ENCODE assay signal across 8 cellular contexts in genomic region chr4:10019521-10020051, GRCh38. TPM values are rescaled to one million over a fixed set of nuclear protein-coding genes. Genes with fewer than 3 reads are reported as not detected.
A peak's percentile ranks its signal among the peaks of the same experiment; 100 is the strongest.
DNase-seq lines count a peak whose midpoint lies in the region; ATAC-seq and TF ChIP-seq lines count a peak whose summit lies in the region.

No MANE protein-coding gene starts in this region.

- H3K4me3 ChIP-seq in OCI-LY3 (ENCODE audit: low read length) (peak overlapping the region; percentile 88), epithelial cell of proximal tubule (ENCODE audit: low read depth, low read length) (peak overlapping the region; percentile 79), neural progenitor cell (no peak overlapping the region)

- no peak for TF ChIP-seq CTCF in CD4-positive, alpha-beta T cell (IDR thresholded peaks at IDR 0.05)
- no peak for TF ChIP-seq CTCF in OCI-LY3 (IDR thresholded peaks at IDR 0.05; ENCODE audit: low read depth, low read length)
- no peak for TF ChIP-seq CTCF in epithelial cell of proximal tubule (conservative IDR thresholded peaks at IDR 0.05; ENCODE audit: low read depth, low read length)
- no peak for TF ChIP-seq CTCF in neural progenitor cell (IDR thresholded peaks at IDR 0.05)

- no peaks in the 10 kb centered on the region for H3K27me3 Mint-ChIP-seq in CD4-positive, alpha-beta T cell
- peaks cover 16% of the 10 kb centered on the region for H3K27me3 Mint-ChIP-seq in neural progenitor cell (ENCODE audit: insufficient read depth, low read depth)

- H3K9me3 Mint-ChIP-seq in CD4-positive, alpha-beta T cell = no peaks in the 10 kb centered on the region
- no peaks in the 10 kb centered on the region for H3K9me3 Mint-ChIP-seq in neural progenitor cell

- H3K4me2 ChIP-seq in OCI-LY3 (ENCODE audit: low read length) (peak overlapping the region; percentile 95), neural progenitor cell (peak overlapping the region; percentile 70)

- DNase-seq in CD4-positive, alpha-beta T cell = no peak
- DNase-seq in epithelial cell of proximal tubule (ENCODE audit: low read depth) = no peak
- DNase-seq in neural progenitor cell (ENCODE audit: low spot score) = no peak
- DNase-seq in DMS 273 treated with DMSO at 0.1 percent for 48 hours (lab: John Stamatoyannopoulos, UW) = no peak
- no peak for DNase-seq in SK-N-DZ (ENCODE audit: low spot score)
- no peak for DNase-seq in GM19238 (ENCODE audit: insufficient read length, low spot score)
- no peak for DNase-seq in NCI-H1436 treated with DMSO at 0.1 percent for 48 hours (lab: John Stamatoyannopoulos, UW)

- H2AFZ ChIP-seq in OCI-LY3 (ENCODE audit: low read depth, low read length) = peak overlapping the region; percentile 97
- H2AFZ ChIP-seq in neural progenitor cell (replicated peaks) = peak overlapping the region; percentile 89

- H3K9me3 ChIP-seq in CD4-positive, alpha-beta T cell (ENCODE audit: control insufficient read depth, low read length) = no peaks in the 10 kb centered on the region
- H3K9me3 ChIP-seq in OCI-LY3 (ENCODE audit: insufficient read depth, low read length) = no peaks in the 10 kb centered on the region
- no peaks in the 10 kb centered on the region for H3K9me3 ChIP-seq in neural progenitor cell (ENCODE audit: low read depth)

- H3F3A ChIP-seq in neural progenitor cell (ENCODE audit: low read depth) = no peaks in the 10 kb centered on the region

- no peaks in the 10 kb centered on the region for H3K79me2 ChIP-seq in OCI-LY3 (ENCODE audit: low read length)
- H3K79me2 ChIP-seq in neural progenitor cell (ENCODE audit: low read depth) = no peaks in the 10 kb centered on the region

- H3K4me3 Mint-ChIP-seq in CD4-positive, alpha-beta T cell = peak overlapping the region; percentile 83
- peak overlapping the region; percentile 52 for H3K4me3 Mint-ChIP-seq in neural progenitor cell

- peak overlapping the region; percentile 8 for H3K27ac ChIP-seq in CD4-positive, alpha-beta T cell (ENCODE audit: low read depth, low read length)
- H3K27ac ChIP-seq in OCI-LY3 (ENCODE audit: low read length) (peak overlapping the region; percentile 58), neural progenitor cell (no peak overlapping the region)

- POLR2A ChIA-PET in CD4-positive, alpha-beta T cell (lab: Charles Lee) = interaction anchor here (0.6 to 1.2 kb wide), 4 partner anchors 8 to 328 kb away, joined by 3 to 9 read pairs (median 4); no protein-coding TSS in a partner anchor

- peaks cover 15% of the 10 kb centered on the region for H3K4me1 Mint-ChIP-seq in CD4-positive, alpha-beta T cell (ENCODE audit: low read depth)
- H3K4me1 Mint-ChIP-seq in neural progenitor cell = peaks cover 25% of the 10 kb centered on the region

- no peaks in the 10 kb centered on the region for H3K36me3 Mint-ChIP-seq in CD4-positive, alpha-beta T cell (ENCODE audit: low read depth)
- H3K36me3 Mint-ChIP-seq in neural progenitor cell = no peaks in the 10 kb centered on the region

- H3K9ac ChIP-seq in OCI-LY3 (ENCODE audit: low read length) = peak overlapping the region; percentile 85
- no peak overlapping the region for H3K9ac ChIP-seq in neural progenitor cell

- ATAC-seq in CD4-positive, alpha-beta T cell (ENCODE audit: poor library complexity) = no peak

- intact Hi-C loops in CD4-positive, alpha-beta T cell (cut with DNase I, micrococcal nuclease) = loop anchor here (2.0 to 10.0 kb wide), 11 partner anchors 78 to 519 kb away; partner anchors contain the start of gene WDR1 (in 1 of the 2)

- no peaks in the 10 kb centered on the region for H4K20me1 ChIP-seq in OCI-LY3 (ENCODE audit: insufficient read depth, low read length)
- no peaks in the 10 kb centered on the region for H4K20me1 ChIP-seq in neural progenitor cell (ENCODE audit: low read depth)

- no peaks in the 10 kb centered on the region for H3K36me3 ChIP-seq in OCI-LY3 (replicated peaks; ENCODE audit: low read depth, low read length)
- H3K36me3 ChIP-seq in neural progenitor cell = no peaks in the 10 kb centered on the region

- CTCF ChIA-PET in CD4-positive, alpha-beta T cell (lab: Charles Lee) = interaction anchor here (0.8 to 1.3 kb wide), 4 partner anchors 81 to 97 kb away, joined by 3 to 6 read pairs (median 3); partner anchors contain the start of gene WDR1

- no peaks in the 10 kb centered on the region for H3K27me3 ChIP-seq in CD4-positive, alpha-beta T cell (ENCODE audit: control insufficient read depth, insufficient read depth, low read length)
- peaks cover 2% of the 10 kb centered on the region; the same call in 1 of the 2 replicates for H3K27me3 ChIP-seq in OCI-LY3 (ENCODE audit: low read depth, low read length)
- H3K27me3 ChIP-seq in neural progenitor cell = peaks cover 17% of the 10 kb centered on the region

- H3K4me1 ChIP-seq in OCI-LY3 (ENCODE audit: low read length) (peaks cover 51% of the 10 kb centered on the region), neural progenitor cell (peaks cover 7% of the 10 kb centered on the region)

- peak overlapping the region; percentile 95 for H3K27ac Mint-ChIP-seq in CD4-positive, alpha-beta T cell
- H3K27ac Mint-ChIP-seq in neural progenitor cell = no peak overlapping the region

RNA-seq across cellular contexts. Expression of gene SLC2A9, which starts 1.7 kb away (rescaled TPM):
- 1 to 10 TPM; 2.2 to 3.6 TPM for total RNA-seq in CD4-positive, alpha-beta T cell
- total RNA-seq in epithelial cell of proximal tubule (0.80 and 2.0 TPM in 2 replicates), neural progenitor cell (ENCODE audit: low replicate concordance) (not detected in 2 replicates)
- polyA plus RNA-seq in SK-N-DZ (2014; cell fraction: cytosol; rRNA removed) = not detected in 2 replicates
- polyA plus RNA-seq in SK-N-DZ (2014; cell fraction: nucleus; rRNA removed) = not detected in 2 replicates
